12 cellular contexts compared by ENCODE assay signal in genomic region chr17:8430966-8431365, GRCh38. TPM values are rescaled to one million over a fixed set of nuclear protein-coding genes. Genes with fewer than 3 reads are reported as not detected.
DNase-seq lines count a peak whose midpoint lies in the region; ATAC-seq and TF ChIP-seq lines count a peak whose summit lies in the region.
"Had no signal": no experiment of that assay in that cellular context is flagged by ENCODE, and none has a peak within 500 bp of the region (broad histone marks: within the 10 kb centered on the region; RNA-seq: fewer than 3 reads in every experiment).

No MANE protein-coding gene starts in this region.

- H3K27ac Mint-ChIP-seq in GM23338 (no peak overlapping the region), endothelial cell (ENCODE audit: unreplicated experiment) (no peak overlapping the region)
- no peak overlapping the region for H3K27ac Mint-ChIP-seq in naive thymus-derived CD8-positive, alpha-beta T cell
- H3K27ac Mint-ChIP-seq: activated T-cell treated with anti-CD3 and anti-CD28 coated beads, Interleukin-2, amount 50 U/mL, for 24 hours had no signal

- POLR2A ChIA-PET in naive thymus-derived CD8-positive, alpha-beta T cell (lab: Charles Lee) = interaction anchor here (0.6 kb wide), 1 partner anchor 467 kb away, joined by 3 read pairs; no protein-coding TSS in a partner anchor

- TF ChIP-seq CTCF in GM23338 (conservative IDR thresholded peaks at IDR 0.05; ENCODE audit: low read depth in 2 of 2) = no peak
- no peak for TF ChIP-seq CTCF in cardiac fibroblast (IDR thresholded peaks at IDR 0.05; ENCODE audit: low read depth, low read length)
- TF ChIP-seq CTCF in endothelial cell (IDR thresholded peaks at IDR 0.05; ENCODE audit: unreplicated experiment) = no peak

- H3K9me2 ChIP-seq in GM23338 (ENCODE audit: insufficient read depth) = no peaks in the 10 kb centered on the region; the same call in 1 of the 2 replicates

- H4K20me1 ChIP-seq in GM23338 (replicated peaks; ENCODE audit: insufficient read depth) = no peaks in the 10 kb centered on the region

- H3K4me3 ChIP-seq in GM23338 (no peak overlapping the region), cardiac fibroblast (replicated peaks in 1 of 2; ENCODE audit: low read depth in 2 of 2, low read length in 2 of 2) (no peak overlapping the region), stomach smooth muscle (ENCODE audit: low read length in 2 of 2) (no peak overlapping the region)

- H3K79me2 ChIP-seq in GM23338 (replicated peaks; ENCODE audit: insufficient read depth) = no peaks in the 10 kb centered on the region

- H3K4me3 Mint-ChIP-seq in GM23338 = no peak overlapping the region
- H3K4me3 Mint-ChIP-seq in naive thymus-derived CD8-positive, alpha-beta T cell = no peak overlapping the region
- H3K4me3 Mint-ChIP-seq in endothelial cell (ENCODE audit: unreplicated experiment) = no peak overlapping the region
- H3K4me3 Mint-ChIP-seq: activated T-cell treated with anti-CD3 and anti-CD28 coated beads, Interleukin-2, amount 50 U/mL, for 24 hours had no signal

- H3K9ac ChIP-seq in stomach smooth muscle (ENCODE audit: low read length in 2 of 2) = no peak overlapping the region

- H3K27me3 Mint-ChIP-seq in GM23338 (ENCODE audit: insufficient read depth, low read depth, poor library complexity) (peaks cover 5% of the 10 kb centered on the region), endothelial cell (ENCODE audit: unreplicated experiment) (peaks cover 3% of the 10 kb centered on the region)
- peaks cover 0 to 3% (median 2%) of the 10 kb centered on the region in 5 donors for H3K27me3 Mint-ChIP-seq in naive thymus-derived CD8-positive, alpha-beta T cell
- H3K27me3 Mint-ChIP-seq: activated T-cell treated with anti-CD3 and anti-CD28 coated beads, Interleukin-2, amount 50 U/mL, for 24 hours had no signal

- no peaks in the 10 kb centered on the region; the same call in 2 of the 3 replicates for H3K36me3 Mint-ChIP-seq in GM23338 (ENCODE audit: low read depth)
- no peaks in the 10 kb centered on the region for H3K36me3 Mint-ChIP-seq in naive thymus-derived CD8-positive, alpha-beta T cell
- H3K36me3 Mint-ChIP-seq in endothelial cell (ENCODE audit: low read depth, unreplicated experiment) = no peaks in the 10 kb centered on the region

- peak overlapping the region; percentile 76; the same call in 1 of the 2 replicates for H2AFZ ChIP-seq in GM23338

- H3K27me3 ChIP-seq in GM23338 (ENCODE audit: insufficient read depth) (no peaks in the 10 kb centered on the region), stomach smooth muscle (ENCODE audit: control insufficient read depth in 1 of 2, insufficient read depth in 2 of 2, low read length in 2 of 2) (no peaks in the 10 kb centered on the region)

- no peaks in the 10 kb centered on the region for H3K4me1 Mint-ChIP-seq in GM23338
- peaks cover 0 to 7% (median 2%) of the 10 kb centered on the region in 4 donors for H3K4me1 Mint-ChIP-seq in naive thymus-derived CD8-positive, alpha-beta T cell
- peaks cover 3% of the 10 kb centered on the region for H3K4me1 Mint-ChIP-seq in endothelial cell (ENCODE audit: unreplicated experiment)

- H3F3A ChIP-seq in GM23338 (replicated peaks; ENCODE audit: low read depth) = no peaks in the 10 kb centered on the region

- H3K9me3 ChIP-seq in stomach smooth muscle (ENCODE audit: control insufficient read depth in 2 of 2, low read length in 2 of 2) = no peaks in the 10 kb centered on the region

- H3K4me1 ChIP-seq in GM23338 (ENCODE audit: insufficient read depth) (no peaks in the 10 kb centered on the region), stomach smooth muscle (ENCODE audit: control insufficient read depth, insufficient read depth, low read length) (peaks cover 9% of the 10 kb centered on the region)

- H3K4me2 ChIP-seq in GM23338 = no peak overlapping the region

- H3K36me3 ChIP-seq in GM23338 (ENCODE audit: insufficient read depth) (no peaks in the 10 kb centered on the region), stomach smooth muscle (ENCODE audit: control insufficient read depth in 2 of 2, insufficient read depth in 2 of 2, low read length in 2 of 2) (no peaks in the 10 kb centered on the region)

- no peaks in the 10 kb centered on the region for H3K9me3 Mint-ChIP-seq in GM23338
- no peaks in the 10 kb centered on the region for H3K9me3 Mint-ChIP-seq in naive thymus-derived CD8-positive, alpha-beta T cell
- no peaks in the 10 kb centered on the region for H3K9me3 Mint-ChIP-seq in endothelial cell (ENCODE audit: unreplicated experiment)
- H3K9me3 Mint-ChIP-seq: activated T-cell treated with anti-CD3 and anti-CD28 coated beads, Interleukin-2, amount 50 U/mL, for 24 hours had no signal

- H3K27ac ChIP-seq in GM23338 (ENCODE audit: low read depth) = no peak overlapping the region
- H3K27ac ChIP-seq in stomach smooth muscle (ENCODE audit: low read length) = peak overlapping the region; percentile 82

- DNase-seq in GM23338 (ENCODE audit: low spot score) (no peak), cardiac fibroblast (ENCODE audit: low read depth in 2 of 2) (peak; percentile 57 to 95), kidney tubule cell (ENCODE audit: low spot score) (peak; percentile 42), endothelial cell (ENCODE audit: low spot score) (no peak), NCI-H2196 (lab: John Stamatoyannopoulos, UW; ENCODE audit: unreplicated experiment) (no peak)
- DNase-seq in naive thymus-derived CD8-positive, alpha-beta T cell = no peak
- DNase-seq: activated T-cell treated with anti-CD3 and anti-CD28 coated beads, Interleukin-2, amount 50 U/mL, for 24 hours; NCI-H1105 treated with DMSO at 0.1 percent for 48 hours had no signal

- ATAC-seq in GM23338 (no peak), GM21447 (IDR thresholded peaks at IDR 0.05; ENCODE audit: unreplicated experiment) (no peak)
- no peak for ATAC-seq in naive thymus-derived CD8-positive, alpha-beta T cell

TF ChIP-seq in GM23338, 12 proteins besides CTCF, POLR2A, EP300 and RAD21 (continues in another document):
- TF ChIP-seq STAT1 (IDR thresholded peaks at IDR 0.05; ENCODE audit: unreplicated experiment) (no peak), ZNF114 (CRISPR knock-in tag; IDR thresholded peaks at IDR 0.05) (no peak), EZH2phosphoT487 (IDR thresholded peaks at IDR 0.05; ENCODE audit: unreplicated experiment) (no peak), JUNB (IDR thresholded peaks at IDR 0.05; ENCODE audit: unreplicated experiment) (no peak), ETS1 (IDR thresholded peaks at IDR 0.05) (no peak)

RNA-seq across cellular contexts. Expression of gene NDEL1, which starts 4.7 kb away (rescaled TPM):
- total RNA-seq in GM23338 (2014; rRNA removed; shearing (Covaris generic)) = 15.9 and 21.2 TPM in 2 replicates
- polyA plus RNA-seq in GM23338 (2016; fragmentation: Nextera tagmentation; extraction: Ambion mirVana) = 21.6 and 26.0 TPM in 2 replicates
- total RNA-seq in naive thymus-derived CD8-positive, alpha-beta T cell = 100 to 1,000 TPM in 1 of 2 experiments, 10 to 100 TPM in 1; 99.8 to 113 TPM
- polyA plus RNA-seq in naive thymus-derived CD8-positive, alpha-beta T cell = 10 to 100 TPM; 40.3 to 56.8 (median 47.8) TPM
- total RNA-seq in endothelial cell (ENCODE audit: unreplicated experiment) = 82.4 TPM

RNA-seq across cellular contexts. Expression of gene RNF222, which starts 33.3 kb away (rescaled TPM):
- 0.07 and 0.31 TPM in 2 replicates for total RNA-seq in GM23338 (2014; rRNA removed; shearing (Covaris generic))
- 0.10 TPM in 1 of 2 replicates, not detected in the other for polyA plus RNA-seq in GM23338 (2016; fragmentation: Nextera tagmentation; extraction: Ambion mirVana)
- under 1 TPM; 0.18 to 0.19 TPM for total RNA-seq in naive thymus-derived CD8-positive, alpha-beta T cell
- under 1 TPM in 2 of 3 donors, not detected in 1; 0.15 to 0.19 TPM for polyA plus RNA-seq in naive thymus-derived CD8-positive, alpha-beta T cell
- not detected for total RNA-seq in endothelial cell (ENCODE audit: unreplicated experiment)
- total RNA-seq: dermis microvascular lymphatic vessel endothelial cell, pulmonary artery endothelial cell had no signal

RNA-seq across cellular contexts. Expression of gene RPL26, which starts 48.0 kb away (rescaled TPM):
- total RNA-seq in GM23338 (2014; rRNA removed; shearing (Covaris generic)) = 3,158 and 4,450 TPM in 2 replicates
- 2,274 and 2,541 TPM in 2 replicates for polyA plus RNA-seq in GM23338 (2016; fragmentation: Nextera tagmentation; extraction: Ambion mirVana)
- total RNA-seq in naive thymus-derived CD8-positive, alpha-beta T cell = 1,000 to 10,000 TPM; 2,896 to 2,977 TPM
- 1,000 to 10,000 TPM; 1,685 to 2,097 (median 2,039) TPM for polyA plus RNA-seq in naive thymus-derived CD8-positive, alpha-beta T cell
- total RNA-seq in endothelial cell (ENCODE audit: unreplicated experiment) = 1,901 TPM

Comparison
In these comparisons a context has a peak if more than half of its experiments do, and no peak if none do; other contexts are left out.
1. DNase-seq: peak in cardiac fibroblast (2 of 2) and kidney tubule cell (single experiment); none in GM23338 (single experiment), naive thymus-derived CD8-positive, alpha-beta T cell (0 of 10), endothelial cell (single experiment) and NCI-H2196 (single experiment).